Comparison of ENCODE assay signal across 1 cellular context in genomic region chr22:20269201-20269600, GRCh38.
TF ChIP-seq lines count a peak whose summit lies in the region.
"Not testable (repeated sequence)": the region's sequence is repeated elsewhere in the genome, so short reads cannot be mapped to it uniquely, and the experiment has no call there.

No MANE protein-coding gene starts in this region.

TF ChIP-seq in K562, 482 proteins besides CTCF, POLR2A, EP300 and RAD21:
- TF ChIP-seq RBBP5 (IDR thresholded peaks at IDR 0.05; ENCODE audit: borderline replicate concordance, insufficient read depth, low read length, poor library complexity, severe bottlenecking) (peak; percentile 18), ZNF740 (CRISPR knock-in tag; IDR thresholded peaks at IDR 0.05) (peak; percentile 8; the same call in 1 of the 2 replicates), PRMT5 (CRISPR knock-in tag; IDR thresholded peaks at IDR 0.05) (0 out of 2 replicates have a peak, but pooled peaks have one; percentile 4), SPI1 (IDR thresholded peaks at IDR 0.05; ENCODE audit: borderline replicate concordance, low read depth, low read length) (0 out of 2 replicates have a peak, but pooled peaks have one; percentile 13), ZNF263 (CRISPR knock-in tag; IDR thresholded peaks at IDR 0.05; ENCODE audit: borderline replicate concordance) (peak; percentile 72), GABPB1 (CRISPR knock-in tag; IDR thresholded peaks at IDR 0.05) (0 out of 2 replicates have a peak, but pooled peaks have one; percentile 7), RBFOX2 (IDR thresholded peaks at IDR 0.05; ENCODE audit: low read depth, low read length) (0 out of 2 replicates have a peak, but pooled peaks have one; percentile 12)
- not testable (repeated sequence) for TF ChIP-seq ZNF740 (tag; IDR thresholded peaks at IDR 0.05)
